In genomic region chr5:145471831-145472616, GRCh38 we compare ENCODE assay signal across 13 cellular contexts.
A peak's percentile ranks its signal among the peaks of the same experiment; 100 is the strongest.
DNase-seq lines count a peak whose midpoint lies in the region; ATAC-seq and TF ChIP-seq lines count a peak whose summit lies in the region.
"Had no signal": no experiment of that assay in that cellular context is flagged by ENCODE, and none has a peak within 500 bp of the region (broad histone marks: within the 10 kb centered on the region; RNA-seq: fewer than 3 reads in every experiment).

No MANE protein-coding gene starts in this region.

- intact Hi-C loops in transverse colon (cut with DNase I; ENCODE audit: low total_unique reads) = no loop called here

- ATAC-seq in WTC11 = peak; percentile 76

- H3K27me3 Mint-ChIP-seq in WTC11 (ENCODE audit: low read depth) = no peaks in the 10 kb centered on the region

- peaks cover 6% of the 10 kb centered on the region for H3K4me1 Mint-ChIP-seq in WTC11

- no peak for TF ChIP-seq POLR2A in transverse colon (IDR thresholded peaks at IDR 0.05)

- no peaks in the 10 kb centered on the region for H3K9me3 Mint-ChIP-seq in WTC11

- H3K27me3 ChIP-seq in transverse colon = no peaks in the 10 kb centered on the region

- H3K27ac Mint-ChIP-seq in WTC11 = no peak overlapping the region

- H3K4me3 ChIP-seq in AG10803 (ENCODE audit: low read length) (no peak overlapping the region), transverse colon (no peak overlapping the region)

- no peak for TF ChIP-seq EP300 in transverse colon (IDR thresholded peaks at IDR 0.05; ENCODE audit: low read depth)

- no peaks in the 10 kb centered on the region for H3K36me3 Mint-ChIP-seq in WTC11

- TF ChIP-seq CTCF in AG10803 (conservative IDR thresholded peaks at IDR 0.05; ENCODE audit: low read length) (no peak), WTC11 (IDR thresholded peaks at IDR 0.05) (no peak), transverse colon (IDR thresholded peaks at IDR 0.05) (no peak)

- CTCF ChIA-PET in WTC11 (lab: Charles Lee) = no interaction called here

- no peaks in the 10 kb centered on the region for H3K36me3 ChIP-seq in transverse colon

- H3K4me1 ChIP-seq in transverse colon = peaks cover 0 to 3% (median 0%) of the 10 kb centered on the region in 4 donors

- no peak overlapping the region for H3K27ac ChIP-seq in transverse colon

- in situ Hi-C loops in transverse colon (cut with MboI; ENCODE audit: low pct_ligation_motif_present in 1 of 4, low pct_unique_long_range_greater_than_20kb in 1 of 4, low sequenced_read_pairs in 3 of 4) = no loop called here

- POLR2A ChIA-PET in WTC11 (lab: Charles Lee) = no interaction called here

- no peaks in the 10 kb centered on the region for H3K9me3 ChIP-seq in transverse colon

- 80 to 85% methylated on average over 1 of the region's 1 CpG for WGBS in transverse colon (ENCODE audit: low coverage in 1 of 2), 2 donors

- no peak overlapping the region for H3K4me3 Mint-ChIP-seq in WTC11

- DNase-seq in AG10803 (ENCODE audit: low read depth) (peak; percentile 14), HUDEP-2 (lab: John Stamatoyannopoulos, UW; ENCODE audit: unreplicated experiment in 76 of 76) (peak in 69 of 76 experiments; percentile 4 to 84 (median 52)), WTC11 (ENCODE audit: low spot score) (no peak), iris pigment epithelial cell (ENCODE audit: low read depth) (peak; percentile 36), NCI-H526 treated with DMSO at 0.1 percent for 48 hours (lab: John Stamatoyannopoulos, UW) (no peak), transverse colon (no peak), NCI-H2107 treated with DMSO at 0.1 percent for 48 hours (lab: John Stamatoyannopoulos, UW; ENCODE audit: unreplicated experiment) (no peak), DMS153 treated with DMSO at 0.1 percent for 48 hours (lab: John Stamatoyannopoulos, UW; ENCODE audit: unreplicated experiment) (no peak)
- DNase-seq: activated gamma-delta T cell treated with Interleukin-2 at 50 U/mL for 16 hours; dermis blood vessel endothelial cell; NCI-H1436; NCI-H226; stimulated activated CD4-positive, alpha-beta T cell treated with anti-CD3 and anti-CD28 coated beads, Interleukin-2, amount 100 ng/mL, for 48 hours had no signal

TF ChIP-seq in WTC11, 78 proteins besides CTCF, POLR2A, EP300 and RAD21 (continues in another document):
- TF ChIP-seq E2F5 (CRISPR knock-in tag; IDR thresholded peaks at IDR 0.05) (no peak), OVOL2 (CRISPR knock-in tag; IDR thresholded peaks at IDR 0.05; ENCODE audit: borderline replicate concordance) (no peak), ZNF219 (CRISPR knock-in tag; IDR thresholded peaks at IDR 0.05; ENCODE audit: borderline replicate concordance) (no peak), ZBTB21 (CRISPR knock-in tag; IDR thresholded peaks at IDR 0.05; ENCODE audit: borderline replicate concordance) (no peak), TEAD4 (CRISPR knock-in tag; IDR thresholded peaks at IDR 0.05) (no peak), SOX15 (CRISPR knock-in tag; IDR thresholded peaks at IDR 0.05) (no peak), ZMAT4 (CRISPR knock-in tag; IDR thresholded peaks at IDR 0.05) (no peak), USF1 (CRISPR knock-in tag; IDR thresholded peaks at IDR 0.05) (no peak), ARID4B (CRISPR knock-in tag; IDR thresholded peaks at IDR 0.05; ENCODE audit: borderline replicate concordance) (no peak), CBFB (CRISPR knock-in tag; IDR thresholded peaks at IDR 0.05; ENCODE audit: low read depth) (no peak), AFF4 (CRISPR knock-in tag; IDR thresholded peaks at IDR 0.05; ENCODE audit: borderline replicate concordance) (no peak), ZNF512 (CRISPR knock-in tag; IDR thresholded peaks at IDR 0.05; ENCODE audit: borderline replicate concordance) (no peak), NR1H2 (CRISPR knock-in tag; IDR thresholded peaks at IDR 0.05) (no peak), ZNF232 (CRISPR knock-in tag; IDR thresholded peaks at IDR 0.05) (no peak)

Comparison
In these comparisons a context has a peak if more than half of its experiments do, and no peak if none do; other contexts are left out.
1. DNase-seq: peak in AG10803 (single experiment), HUDEP-2 (69 of 76) and iris pigment epithelial cell (single experiment); none in WTC11 (single experiment), NCI-H526 treated with DMSO at 0.1 percent for 48 hours (single experiment), transverse colon (single experiment), NCI-H2107 treated with DMSO at 0.1 percent for 48 hours (single experiment) and DMS153 treated with DMSO at 0.1 percent for 48 hours (single experiment).